ENCODE assay signal across 11 cellular contexts in the genomic region with DNA sequence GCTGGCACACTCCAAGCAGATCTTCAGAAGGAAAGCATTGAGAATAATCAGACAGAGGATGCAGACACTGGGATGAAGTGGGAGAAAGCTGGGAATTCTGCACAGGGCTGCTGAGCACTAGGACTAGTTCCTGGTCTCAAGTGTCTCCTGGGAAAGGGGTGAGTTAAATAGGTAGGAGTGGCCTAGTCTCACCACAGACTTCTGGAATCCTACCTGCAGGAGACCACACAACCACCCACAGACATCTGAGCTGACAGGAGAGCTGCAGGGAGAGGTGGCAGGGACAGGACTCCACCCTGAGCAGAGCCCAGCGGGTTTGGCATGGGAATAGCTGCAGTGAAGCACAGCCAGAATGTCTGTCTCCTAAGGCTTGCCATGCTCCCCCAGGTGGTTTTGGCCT.
DNase-seq lines count a peak whose midpoint lies in the region; ATAC-seq and TF ChIP-seq lines count a peak whose summit lies in the region.
"Had no signal": no experiment of that assay in that cellular context is flagged by ENCODE, and none has a peak within 500 bp of the region (broad histone marks: within the 10 kb centered on the region; RNA-seq: fewer than 3 reads in every experiment).

No MANE protein-coding gene starts in this region.

- peak overlapping the region; percentile 4 for H3K14ac ChIP-seq in neuronal stem cell (ENCODE audit: low read length)

- H2BK12ac ChIP-seq in neuronal stem cell (ENCODE audit: low read length), result no peak overlapping the region

- peaks cover 7% of the 10 kb centered on the region for H3K36me3 Mint-ChIP-seq in WTC11
- H3K36me3 Mint-ChIP-seq: CD4-positive, CD25-positive, alpha-beta regulatory T cell had no signal

- H3K27ac ChIP-seq in HCT116 (ENCODE audit: low read depth, low read length) (no peak overlapping the region), neuronal stem cell (replicated peaks; ENCODE audit: low read length) (no peak overlapping the region), PC-9 (no peak overlapping the region)
- H3K27ac ChIP-seq: BLaER1 treated with 17β-estradiol and CSF1 and Interleukin-3, amounts not matched to agents 10 nM and 100 nM had no signal

- H3K27ac Mint-ChIP-seq in WTC11, result no peak overlapping the region
- H3K27ac Mint-ChIP-seq: CD4-positive, CD25-positive, alpha-beta regulatory T cell had no signal

- H3K79me2 ChIP-seq in HCT116 (ENCODE audit: insufficient read depth, low read length) (no peaks in the 10 kb centered on the region), PC-9 (ENCODE audit: low read depth) (no peaks in the 10 kb centered on the region)

- CTCF ChIA-PET in HCT116 (lab: Charles Lee) (no interaction called here), WTC11 (lab: Charles Lee) (no interaction called here), PC-9 (lab: Charles Lee) (no interaction called here)

- WGBS in neuronal stem cell (ENCODE audit: extremely low coverage in 2 of 2, insufficient read length in 2 of 2, insufficient replicate concordance in 1 of 2), 2 donors, result no CpG with 5 or more reads among the region's 1 CpG

- H3K4me3 ChIP-seq in HCT116 (replicated peaks in 1 of 2; ENCODE audit: low read depth in 1 of 2, low read length in 2 of 2) (no peak overlapping the region), neuronal stem cell (ENCODE audit: low read length in 2 of 2) (no peak overlapping the region), PC-9 (no peak overlapping the region)
- H3K4me3 ChIP-seq: BLaER1 treated with 17β-estradiol and CSF1 and Interleukin-3, amounts not matched to agents 10 nM and 100 nM had no signal

- H3K4me2 ChIP-seq in HCT116 (ENCODE audit: low read length) (no peak overlapping the region), neuronal stem cell (ENCODE audit: insufficient read depth, low read length, poor library complexity, severe bottlenecking) (no peak overlapping the region), PC-9 (no peak overlapping the region)
- H3K4me2 ChIP-seq: BLaER1 treated with 17β-estradiol and CSF1 and Interleukin-3, amounts not matched to agents 10 nM and 100 nM had no signal

- H3K27me3 ChIP-seq in HCT116 (ENCODE audit: insufficient read depth, low read length) (no peaks in the 10 kb centered on the region), neuronal stem cell (ENCODE audit: control insufficient read depth in 3 of 3, insufficient read depth in 3 of 3, low read depth in 1 of 3, low read length in 3 of 3) (no peaks in the 10 kb centered on the region), PC-9 (ENCODE audit: insufficient read depth, low read depth) (no peaks in the 10 kb centered on the region)
- H3K27me3 ChIP-seq: BLaER1 treated with 17β-estradiol and CSF1 and Interleukin-3, amounts not matched to agents 10 nM and 100 nM had no signal

- H4K8ac ChIP-seq in neuronal stem cell (ENCODE audit: low read depth, low read length), result no peak overlapping the region

- RAD21 ChIA-PET in HCT116 (lab: Charles Lee; ENCODE audit: low non-redundant PET in 1 of 2, low total read pairs in 2 of 2, uncharacterized antibody in 2 of 2, unreplicated experiment in 2 of 2), result no interaction called here

- no peaks in the 10 kb centered on the region for H3F3A ChIP-seq in PC-9 (ENCODE audit: insufficient read depth, low read depth)

- TF ChIP-seq POLR2A in HCT116 (IDR thresholded peaks at IDR 0.05; ENCODE audit: borderline replicate concordance, extremely low read depth, insufficient read depth, insufficient read length), result no peak

- no peak for TF ChIP-seq RAD21 in HCT116 (IDR thresholded peaks at IDR 0.05; ENCODE audit: low read depth)

- TF ChIP-seq CTCF in HCT116 (IDR thresholded peaks at IDR 0.05 in 2 of 3, conservative IDR thresholded peaks at IDR 0.05 in 1 of 3; ENCODE audit: borderline replicate concordance in 1 of 3, insufficient read depth in 1 of 3, low read depth in 2 of 3, low read length in 2 of 3) (no peak), WTC11 (IDR thresholded peaks at IDR 0.05) (no peak), PC-9 (conservative IDR thresholded peaks at IDR 0.05) (no peak)

- H4K91ac ChIP-seq in neuronal stem cell (ENCODE audit: low read depth, low read length, poor library complexity), result no peak overlapping the region

- intact Hi-C loops in HCT116 (cut with micrococcal nuclease) (no loop called here), PC-9 (cut with micrococcal nuclease; ENCODE audit: unreplicated experiment) (no loop called here)

- H3K4me3 Mint-ChIP-seq in WTC11, result no peak overlapping the region
- H3K4me3 Mint-ChIP-seq: CD4-positive, CD25-positive, alpha-beta regulatory T cell had no signal

- no peak overlapping the region for H3K23ac ChIP-seq in neuronal stem cell (ENCODE audit: low read depth, low read length, poor library complexity)

- no peak overlapping the region for H2BK120ac ChIP-seq in neuronal stem cell (ENCODE audit: low read depth, low read length)

- no peak overlapping the region for H2BK5ac ChIP-seq in neuronal stem cell (ENCODE audit: low read length)

- DNase-seq in HCT116 (ENCODE audit: low read depth, low spot score) (no peak), WTC11 (ENCODE audit: low spot score) (no peak), islet precursor cell (peak; percentile 53), neuronal stem cell (ENCODE audit: low spot score) (no peak), PC-9 (no peak), AG08396 (ENCODE audit: low spot score) (no peak), amygdala (lab: John Stamatoyannopoulos, UW) (no peak)
- DNase-seq: 8988T; CD4-positive, CD25-positive, alpha-beta regulatory T cell; DMS53 had no signal

- POLR2A ChIA-PET in HCT116 (lab: Charles Lee), result no interaction called here
- POLR2A ChIA-PET in WTC11 (lab: Charles Lee), result no interaction called here
- POLR2A ChIA-PET in PC-9 (lab: Charles Lee; ENCODE audit: unreplicated experiment), result no interaction called here

- no peaks in the 10 kb centered on the region for H3K9me2 ChIP-seq in HCT116 (ENCODE audit: insufficient read depth)
- H3K9me2 ChIP-seq in PC-9 (ENCODE audit: insufficient read depth), result no peaks in the 10 kb centered on the region

- H3K9ac ChIP-seq in HCT116 (ENCODE audit: low read length) (no peak overlapping the region), neuronal stem cell (ENCODE audit: low read depth, low read length, poor library complexity) (no peak overlapping the region)
- H3K9ac ChIP-seq: BLaER1 treated with 17β-estradiol and CSF1 and Interleukin-3, amounts not matched to agents 10 nM and 100 nM had no signal

- no peak overlapping the region for H3K18ac ChIP-seq in neuronal stem cell (ENCODE audit: low read length)

- H2AK5ac ChIP-seq in neuronal stem cell (ENCODE audit: low read depth, low read length), result no peak overlapping the region

- no peak overlapping the region for H2AFZ ChIP-seq in HCT116 (ENCODE audit: low read depth, low read length, poor library complexity, severe bottlenecking)
- no peak overlapping the region for H2AFZ ChIP-seq in neuronal stem cell (ENCODE audit: low read length)
- no peak overlapping the region for H2AFZ ChIP-seq in PC-9

- H3K9me3 ChIP-seq in HCT116 (ENCODE audit: control insufficient read depth in 1 of 2, insufficient read depth in 1 of 2, low read depth in 1 of 2, low read length in 2 of 2) (no peaks in the 10 kb centered on the region), neuronal stem cell (replicated peaks in 1 of 2; ENCODE audit: control insufficient read depth in 2 of 2, insufficient read depth in 1 of 2, low read depth in 1 of 2, low read length in 2 of 2) (no peaks in the 10 kb centered on the region), PC-9 (ENCODE audit: insufficient read depth, low read depth) (no peaks in the 10 kb centered on the region)

- H3K36me3 ChIP-seq in HCT116 (ENCODE audit: control insufficient read depth in 1 of 2, insufficient read depth in 2 of 2, low read length in 2 of 2), result no peaks in the 10 kb centered on the region
- H3K36me3 ChIP-seq in neuronal stem cell (replicated peaks in 1 of 2; ENCODE audit: control insufficient read depth in 2 of 2, insufficient read depth in 2 of 2, low read length in 2 of 2), result no peaks in the 10 kb centered on the region
- H3K36me3 ChIP-seq in PC-9 (ENCODE audit: low read depth), result no peaks in the 10 kb centered on the region
- H3K36me3 ChIP-seq: BLaER1 treated with 17β-estradiol and CSF1 and Interleukin-3, amounts not matched to agents 10 nM and 100 nM had no signal

- no peak overlapping the region for H3K4ac ChIP-seq in neuronal stem cell (ENCODE audit: low read length)

- no TSS peak for BruUV-seq in HCT116 (replicated peaks; lab: Mats Ljungman, UMichigan)
- BruUV-seq in PC-9 (replicated peaks; lab: Mats Ljungman, UMichigan), result no TSS peak

- peak; percentile 34; the same call in 1 of the 2 replicates for ATAC-seq in HCT116
- peak; percentile 71 for ATAC-seq in WTC11

- H3K4me1 ChIP-seq in HCT116 (ENCODE audit: control insufficient read depth in 1 of 2, insufficient read depth in 2 of 2, low read length in 2 of 2) (no peaks in the 10 kb centered on the region), neuronal stem cell (ENCODE audit: control insufficient read depth in 2 of 2, insufficient read depth in 1 of 2, low read depth in 1 of 2, low read length in 2 of 2) (no peaks in the 10 kb centered on the region), PC-9 (replicated peaks; ENCODE audit: insufficient read depth) (no peaks in the 10 kb centered on the region)
- H3K4me1 ChIP-seq: BLaER1 treated with 17β-estradiol and CSF1 and Interleukin-3, amounts not matched to agents 10 nM and 100 nM had no signal

- H3K27me3 Mint-ChIP-seq in WTC11 (ENCODE audit: low read depth), result no peaks in the 10 kb centered on the region
- H3K27me3 Mint-ChIP-seq: CD4-positive, CD25-positive, alpha-beta regulatory T cell had no signal

- H4K20me1 ChIP-seq in HCT116 (ENCODE audit: insufficient read depth) (no peaks in the 10 kb centered on the region), PC-9 (ENCODE audit: insufficient read depth) (no peaks in the 10 kb centered on the region)
- H4K20me1 ChIP-seq: BLaER1 treated with 17β-estradiol and CSF1 and Interleukin-3, amounts not matched to agents 10 nM and 100 nM had no signal

- peaks cover 9% of the 10 kb centered on the region for H3K4me1 Mint-ChIP-seq in WTC11
- H3K4me1 Mint-ChIP-seq: CD4-positive, CD25-positive, alpha-beta regulatory T cell had no signal

- H3K79me1 ChIP-seq in neuronal stem cell (ENCODE audit: low read depth, low read length), result no peaks in the 10 kb centered on the region

- no peak overlapping the region for H2BK15ac ChIP-seq in neuronal stem cell (ENCODE audit: low read length)

- peaks cover 23% of the 10 kb centered on the region for H3K9me3 Mint-ChIP-seq in WTC11

TF ChIP-seq in HCT116, 20 proteins besides CTCF, POLR2A, EP300 and RAD21 (continues in another document):
- TF ChIP-seq EZH2phosphoT487 (IDR thresholded peaks at IDR 0.05; ENCODE audit: borderline replicate concordance) (no peak), FOSL1 (IDR thresholded peaks at IDR 0.05; ENCODE audit: low read depth) (no peak), EGR1 (IDR thresholded peaks at IDR 0.05; ENCODE audit: low read depth) (no peak)

TF ChIP-seq in WTC11, 78 proteins besides CTCF, POLR2A, EP300 and RAD21 (continues in another document):
- no peak for TF ChIP-seq CREB1 (CRISPR knock-in tag; IDR thresholded peaks at IDR 0.05)
- TF ChIP-seq, protein P1, sequence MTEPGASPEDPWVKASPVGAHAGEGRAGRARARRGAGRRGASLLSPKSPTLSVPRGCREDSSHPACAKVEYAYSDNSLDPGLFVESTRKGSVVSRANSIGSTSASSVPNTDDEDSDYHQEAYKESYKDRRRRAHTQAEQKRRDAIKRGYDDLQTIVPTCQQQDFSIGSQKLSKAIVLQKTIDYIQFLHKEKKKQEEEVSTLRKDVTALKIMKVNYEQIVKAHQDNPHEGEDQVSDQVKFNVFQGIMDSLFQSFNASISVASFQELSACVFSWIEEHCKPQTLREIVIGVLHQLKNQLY (CRISPR knock-in tag; IDR thresholded peaks at IDR 0.05), result no peak
